ENCODE assay signal across 14 cellular contexts in the genomic region with DNA sequence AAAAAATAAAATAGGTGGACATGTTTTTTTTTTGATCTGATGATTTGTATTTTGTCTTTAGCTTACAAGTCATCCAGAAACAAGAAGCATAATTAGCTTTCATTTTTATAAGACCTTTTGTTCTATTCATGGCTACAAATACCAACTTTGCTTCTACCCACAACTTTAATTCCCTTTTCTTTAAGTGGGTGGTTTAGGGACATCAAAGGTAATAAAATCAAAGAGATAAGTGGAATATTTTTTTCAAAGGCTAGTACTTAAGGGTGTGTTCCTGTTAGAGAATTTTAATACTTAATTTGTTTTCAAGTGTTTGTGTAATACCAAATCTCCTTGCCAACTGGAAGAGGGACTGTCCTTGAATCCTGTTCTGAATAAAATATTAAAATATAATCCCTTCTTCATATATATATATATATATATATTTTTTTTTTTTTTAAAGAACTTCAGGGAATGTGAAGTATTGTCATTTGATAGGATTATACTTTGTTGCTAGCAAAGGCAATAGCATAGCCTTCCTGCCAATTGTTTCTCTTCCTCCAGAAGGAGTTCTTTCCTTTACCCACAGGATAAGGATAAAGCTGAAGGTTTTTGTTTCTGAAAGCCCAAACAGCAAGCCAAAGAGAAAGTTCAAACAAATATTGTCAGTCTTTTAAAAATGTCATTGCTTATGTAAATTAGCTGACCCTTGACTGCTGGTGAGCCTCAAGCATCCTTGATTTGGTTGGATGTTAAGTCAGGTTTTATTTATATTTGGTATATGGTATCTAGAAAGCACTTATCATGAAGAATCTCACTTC.
DNase-seq lines count a peak whose midpoint lies in the region; ATAC-seq, FAIRE-seq and TF ChIP-seq lines count a peak whose summit lies in the region.
"Had no signal": no experiment of that assay in that cellular context is flagged by ENCODE, and none has a peak within 500 bp of the region (broad histone marks: within the 10 kb centered on the region; RNA-seq: fewer than 3 reads in every experiment).

No MANE protein-coding gene starts in this region.

- FAIRE-seq in endothelial cell of umbilical vein (lab: Jason Lieb, UNC) (no peak), GM12892 (lab: Jason Lieb, UNC) (no peak)

- H3K9me3 ChIP-seq in HUES48 (ENCODE audit: control insufficient read depth, insufficient read depth, low read length) (no peaks in the 10 kb centered on the region), endothelial cell of umbilical vein (replicated peaks; ENCODE audit: control insufficient read depth, insufficient read depth, low read length) (no peaks in the 10 kb centered on the region)
- H3K9me3 ChIP-seq: colonic mucosa, prostate gland had no signal

- intact Hi-C loops in endothelial cell of umbilical vein (cut with micrococcal nuclease) = loop anchor here (2.0 kb wide), 3 partner anchors 47 to 83 kb away; no protein-coding TSS in a partner anchor

- POLR2A ChIA-PET in endothelial cell of umbilical vein (lab: Charles Lee) = interaction anchor here (0.6 to 1.6 kb wide), 3 partner anchors 15 to 280 kb away, joined by 3 to 5 read pairs (median 4); partner anchors contain the start of gene PPIP5K2

- dilution Hi-C loops in endothelial cell of umbilical vein (cut with MboI; ENCODE audit: extremely low pct_ligation_motif_present, low sequenced_read_pairs) = no loop called here

- H3K4me1 ChIP-seq in HUES48 (ENCODE audit: control insufficient read depth, insufficient read depth, low read length) = peaks cover 40% of the 10 kb centered on the region
- peaks cover 34% of the 10 kb centered on the region for H3K4me1 ChIP-seq in endothelial cell of umbilical vein (ENCODE audit: control insufficient read depth, extremely low read depth, insufficient read depth, low read length)
- H3K4me1 ChIP-seq: prostate gland had no signal

- H3K9ac ChIP-seq in HUES48 (ENCODE audit: low read depth, low read length) (no peak overlapping the region), endothelial cell of umbilical vein (replicated peaks; ENCODE audit: extremely low read depth, insufficient read depth, low read length) (no peak overlapping the region)

- ATAC-seq in HG02642 (IDR thresholded peaks at IDR 0.05; ENCODE audit: poor library complexity, unreplicated experiment) (no peak), GM19328 (IDR thresholded peaks at IDR 0.05; ENCODE audit: unreplicated experiment) (no peak)
- ATAC-seq: PC-3 had no signal

- H3K79me2 ChIP-seq in endothelial cell of umbilical vein (ENCODE audit: control insufficient read depth, insufficient read depth, low read length) = no peaks in the 10 kb centered on the region

- peak overlapping the region; percentile 67; the same call in 1 of the 2 replicates for H3K4me3 ChIP-seq in HUES48 (ENCODE audit: low read depth, low read length)
- no peak overlapping the region for H3K4me3 ChIP-seq in endothelial cell of umbilical vein (replicated peaks in 1 of 3; ENCODE audit: insufficient read depth in 1 of 3, low read depth in 1 of 3, low read length in 3 of 3)
- H3K4me3 ChIP-seq: colonic mucosa, prostate gland had no signal

- no peaks in the 10 kb centered on the region for H4K20me1 ChIP-seq in endothelial cell of umbilical vein (replicated peaks; ENCODE audit: control insufficient read depth, extremely low read depth, insufficient read depth, low read length)

- CTCF ChIA-PET in endothelial cell of umbilical vein (lab: Charles Lee) = interaction anchor here (1.0 to 3.4 kb wide), 6 partner anchors 32 to 183 kb away, joined by 3 to 19 read pairs (median 6); no protein-coding TSS in a partner anchor

- no peaks in the 10 kb centered on the region for H3K9me1 ChIP-seq in endothelial cell of umbilical vein (replicated peaks; ENCODE audit: control insufficient read depth, extremely low read depth, insufficient read depth, low read length)

- H2AFZ ChIP-seq in endothelial cell of umbilical vein (ENCODE audit: low read depth, low read length) = no peak overlapping the region

- H3K4me2 ChIP-seq in endothelial cell of umbilical vein (ENCODE audit: insufficient read depth, low read length) = peak overlapping the region; percentile 99

- TF ChIP-seq POLR2A in endothelial cell of umbilical vein (IDR thresholded peaks at IDR 0.05; ENCODE audit: low read depth, low read length) (no peak), GM12892 (IDR thresholded peaks at IDR 0.05; ENCODE audit: low read depth, low read length) (no peak)

- H3K27me3 ChIP-seq in HUES48 (ENCODE audit: control insufficient read depth, insufficient read depth, low read length) = no peaks in the 10 kb centered on the region
- no peaks in the 10 kb centered on the region for H3K27me3 ChIP-seq in endothelial cell of umbilical vein (ENCODE audit: control insufficient read depth in 2 of 2, insufficient read depth in 2 of 2, low read length in 2 of 2)
- H3K27me3 ChIP-seq: colonic mucosa had no signal

- TF ChIP-seq CTCF in endothelial cell of umbilical vein (IDR thresholded peaks at IDR 0.05; ENCODE audit: extremely low read depth in 1 of 2, insufficient read depth in 1 of 2, low read depth in 1 of 2, low read length in 2 of 2) = no peak

- no TSS peak for BruUV-seq in endothelial cell of umbilical vein (replicated peaks; lab: Mats Ljungman, UMichigan)

- no peaks in the 10 kb centered on the region for H3K36me3 ChIP-seq in HUES48 (ENCODE audit: control insufficient read depth, insufficient read depth, low read length)
- no peaks in the 10 kb centered on the region for H3K36me3 ChIP-seq in endothelial cell of umbilical vein (ENCODE audit: control insufficient read depth in 2 of 2, extremely low read depth in 1 of 2, insufficient read depth in 2 of 2, low read length in 2 of 2)
- H3K36me3 ChIP-seq: colonic mucosa, prostate gland had no signal

- peak; percentile 4 for DNase-seq in EH (ENCODE audit: low read depth)
- DNase-seq in endothelial cell of umbilical vein (ENCODE audit: low read depth, low spot score) = peak; percentile 81
- DNase-seq in renal cortical epithelial cell (ENCODE audit: low read depth) = peak; percentile 21
- no peak for DNase-seq in iPS-NIHi11 (ENCODE audit: low spot score)
- no peak for DNase-seq in GM12892 (ENCODE audit: insufficient read length)
- DNase-seq: activated T-cell treated with anti-CD3 and anti-CD28 coated beads, Interleukin-2, amount 50 U/mL, for 24 hours; Karpas-422; PC-3; stimulated activated CD4-positive, alpha-beta T cell treated with anti-CD3 and anti-CD28 coated beads, Interleukin-4, amount 100 ng/mL, for 1 hour had no signal

- H3K27ac ChIP-seq in HUES48 (ENCODE audit: low read depth, low read length) (peak overlapping the region; percentile 96), endothelial cell of umbilical vein (ENCODE audit: insufficient read depth, low read depth, low read length) (peak overlapping the region; percentile 28)
- H3K27ac ChIP-seq: colonic mucosa, prostate gland had no signal

TF ChIP-seq in endothelial cell of umbilical vein, 7 proteins besides CTCF, POLR2A, EP300 and RAD21:
- TF ChIP-seq POLR2AphosphoS5 (IDR thresholded peaks at IDR 0.05; ENCODE audit: insufficient read depth, low read depth, low read length) (no peak), MYC (IDR thresholded peaks at IDR 0.05; ENCODE audit: low read depth, low read length) (no peak), EZH2 (IDR thresholded peaks at IDR 0.05; ENCODE audit: borderline replicate concordance, low read depth, low read length, severe bottlenecking) (no peak), JUN (IDR thresholded peaks at IDR 0.05; ENCODE audit: borderline replicate concordance, insufficient read depth, insufficient read length, low read depth) (no peak), GATA2 (IDR thresholded peaks at IDR 0.05; ENCODE audit: insufficient read depth, insufficient read length, low read depth, low read length) (no peak), MAX (IDR thresholded peaks at IDR 0.05; ENCODE audit: insufficient read depth, insufficient read length) (no peak), FOS (IDR thresholded peaks at IDR 0.05; ENCODE audit: borderline replicate concordance, insufficient read depth, low read length) (no peak)

Comparison
In these comparisons a context has a peak if more than half of its experiments do, and no peak if none do; other contexts are left out.
1. DNase-seq: peak in EH (single experiment), endothelial cell of umbilical vein (single experiment) and renal cortical epithelial cell (single experiment); none in iPS-NIHi11 (single experiment) and GM12892 (single experiment).